In the genomic region with DNA sequence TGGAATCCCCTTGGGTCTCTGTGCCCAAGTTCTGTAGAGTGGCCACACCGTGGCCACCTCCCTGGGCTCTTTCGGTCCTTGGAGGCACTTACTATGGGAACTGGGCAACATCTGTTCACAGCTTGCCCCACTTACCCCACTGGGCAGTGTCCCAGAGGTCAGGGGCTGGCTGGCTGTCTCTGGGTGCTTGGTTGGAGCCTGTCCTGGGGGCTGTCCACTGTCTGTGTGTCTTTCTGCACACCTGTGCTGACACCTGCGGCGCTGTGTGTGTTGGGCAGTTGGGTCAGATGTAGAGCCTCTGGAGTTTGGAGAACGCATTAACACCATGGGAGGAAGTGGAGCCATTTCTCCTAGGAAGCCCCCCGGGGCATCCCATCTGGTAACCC, we compare ENCODE assay signal across 21 cellular contexts. TPM values are rescaled to one million over a fixed set of nuclear protein-coding genes. Genes with fewer than 3 reads are reported as not detected.
A peak's percentile ranks its signal among the peaks of the same experiment; 100 is the strongest.
DNase-seq lines count a peak whose midpoint lies in the region; FAIRE-seq lines count a peak whose summit lies in the region.
"Had no signal": no experiment of that assay in that cellular context is flagged by ENCODE, and none has a peak within 500 bp of the region (broad histone marks: within the 10 kb centered on the region; RNA-seq: fewer than 3 reads in every experiment).

No MANE protein-coding gene starts in this region.

- H3K9me3 Mint-ChIP-seq in activated CD4-positive, alpha-beta T cell treated with anti-CD3 and anti-CD28 coated beads, Interleukin-2, amount 10 ng/mL, durations not matched to agents 7 days and 5 days, result no peaks in the 10 kb centered on the region
- H3K9me3 Mint-ChIP-seq: activated naive CD8-positive, alpha-beta T cell treated with anti-CD3 and anti-CD28 coated beads for 36 hours; CD4-positive, CD25-positive, alpha-beta regulatory T cell had no signal

- DNase-seq in activated CD4-positive, alpha-beta T cell treated with anti-CD3 and anti-CD28 coated beads, Interleukin-2, amount 10 ng/mL, durations not matched to agents 7 days and 5 days, result no peak
- no peak for DNase-seq in activated CD4-positive, alpha-beta T cell treated with anti-CD3 and anti-CD28 coated beads for 4 hours
- peak; percentile 16 for DNase-seq in NCI-H69 (lab: John Stamatoyannopoulos, UW)
- peak; percentile 8 for DNase-seq in iPS-NIHi7 (ENCODE audit: extremely low spot score)
- DNase-seq in retina, result peak; percentile 3
- DNase-seq in frontal cortex (ENCODE audit: low spot score in 2 of 2), result no peak
- no peak for DNase-seq in NCI-H2107 (lab: John Stamatoyannopoulos, UW)
- no peak for DNase-seq in stimulated activated CD4-positive, alpha-beta T cell treated with anti-CD3 and anti-CD28 coated beads, Interleukin-4, amount 100 ng/mL, for 1 hour
- DNase-seq: activated naive CD8-positive, alpha-beta T cell treated with anti-CD3 and anti-CD28 coated beads for 36 hours; CD4-positive, CD25-positive, alpha-beta regulatory T cell; effector CD8-positive, alpha-beta T cell; KG1; left colon; NCI-H1048; NCI-H774; spleen; stimulated activated naive CD4-positive, alpha-beta T cell treated with Interleukin-2 at 50 U/mL for 16 hours had no signal

- H3K36me3 Mint-ChIP-seq in activated CD4-positive, alpha-beta T cell treated with anti-CD3 and anti-CD28 coated beads, Interleukin-2, amount 10 ng/mL, durations not matched to agents 7 days and 5 days (ENCODE audit: low read depth), result no peaks in the 10 kb centered on the region
- H3K36me3 Mint-ChIP-seq: activated naive CD8-positive, alpha-beta T cell treated with anti-CD3 and anti-CD28 coated beads for 36 hours; CD4-positive, CD25-positive, alpha-beta regulatory T cell had no signal

- peaks cover 57% of the 10 kb centered on the region for H3K27me3 Mint-ChIP-seq in activated CD4-positive, alpha-beta T cell treated with anti-CD3 and anti-CD28 coated beads, Interleukin-2, amount 10 ng/mL, durations not matched to agents 7 days and 5 days

- H3K4me3 Mint-ChIP-seq in activated CD4-positive, alpha-beta T cell treated with anti-CD3 and anti-CD28 coated beads, Interleukin-2, amount 10 ng/mL, durations not matched to agents 7 days and 5 days, result peak overlapping the region; percentile 14

- CTCF ChIA-PET in activated CD4-positive, alpha-beta T cell treated with anti-CD3 and anti-CD28 coated beads, Interleukin-2, amount 10 ng/mL, durations not matched to agents 7 days and 5 days (lab: Charles Lee), result interaction anchor here (0.6 to 1.6 kb wide), 5 partner anchors 17 to 72 kb away, joined by 3 to 4 read pairs (median 3); no protein-coding TSS in a partner anchor

- peaks cover 5% of the 10 kb centered on the region for H3K4me1 Mint-ChIP-seq in activated CD4-positive, alpha-beta T cell treated with anti-CD3 and anti-CD28 coated beads, Interleukin-2, amount 10 ng/mL, durations not matched to agents 7 days and 5 days

- no peak for FAIRE-seq in frontal cortex (lab: Jason Lieb, UNC)

- H3K27ac Mint-ChIP-seq in activated CD4-positive, alpha-beta T cell treated with anti-CD3 and anti-CD28 coated beads, Interleukin-2, amount 10 ng/mL, durations not matched to agents 7 days and 5 days, result no peak overlapping the region
- H3K27ac Mint-ChIP-seq: activated naive CD8-positive, alpha-beta T cell treated with anti-CD3 and anti-CD28 coated beads for 36 hours had no signal

- POLR2A ChIA-PET in activated CD4-positive, alpha-beta T cell treated with anti-CD3 and anti-CD28 coated beads, Interleukin-2, amount 10 ng/mL, durations not matched to agents 7 days and 5 days (lab: Charles Lee), result no interaction called here

RNA-seq across cellular contexts. Expression of gene TMEM54, which starts 1.3 kb away (rescaled TPM):
- total RNA-seq in activated CD4-positive, alpha-beta T cell treated with anti-CD3 and anti-CD28 coated beads, Interleukin-2, amount 10 ng/mL, durations not matched to agents 7 days and 5 days, result not detected
- total RNA-seq in frontal cortex, result 2.0 TPM
- total RNA-seq: CD4-positive, CD25-positive, alpha-beta regulatory T cell; mononuclear cell had no signal

RNA-seq across cellular contexts. Expression of gene HPCA, which starts 16.2 kb away (rescaled TPM):
- not detected for total RNA-seq in activated CD4-positive, alpha-beta T cell treated with anti-CD3 and anti-CD28 coated beads, Interleukin-2, amount 10 ng/mL, durations not matched to agents 7 days and 5 days
- 21.6 TPM for total RNA-seq in frontal cortex
- total RNA-seq: cardiac muscle cell; CD4-positive, CD25-positive, alpha-beta regulatory T cell; Daoy; mononuclear cell; vagina had no signal

RNA-seq across cellular contexts. Expression of gene FNDC5, which starts 31.8 kb away (rescaled TPM):
- total RNA-seq in activated CD4-positive, alpha-beta T cell treated with anti-CD3 and anti-CD28 coated beads, Interleukin-2, amount 10 ng/mL, durations not matched to agents 7 days and 5 days, result not detected
- total RNA-seq in frontal cortex, result 15.5 TPM
- total RNA-seq: activated naive CD8-positive, alpha-beta T cell treated with anti-CD3 and anti-CD28 coated beads for 36 hours; CD4-positive, CD25-positive, alpha-beta regulatory T cell; spleen had no signal

Comparison
In these comparisons a context has a peak if more than half of its experiments do, and no peak if none do; other contexts are left out.
1. DNase-seq: peak in NCI-H69 (single experiment), iPS-NIHi7 (single experiment) and retina (single experiment); none in activated CD4-positive, alpha-beta T cell treated with anti-CD3 and anti-CD28 coated beads, Interleukin-2, amount 10 ng/mL, durations not matched to agents 7 days and 5 days (single experiment), activated CD4-positive, alpha-beta T cell treated with anti-CD3 and anti-CD28 coated beads for 4 hours (0 of 2), frontal cortex (0 of 2), NCI-H2107 (single experiment) and stimulated activated CD4-positive, alpha-beta T cell treated with anti-CD3 and anti-CD28 coated beads, Interleukin-4, amount 100 ng/mL, for 1 hour (single experiment).
2. RNA of gene HPCA, which starts 16.2 kb away (total RNA-seq): 21.6 TPM in frontal cortex (single experiment); not detected in activated CD4-positive, alpha-beta T cell treated with anti-CD3 and anti-CD28 coated beads, Interleukin-2, amount 10 ng/mL, durations not matched to agents 7 days and 5 days; every median in the first group is over 10 times any median in the second.
3. RNA of gene FNDC5, which starts 31.8 kb away (total RNA-seq): 15.5 TPM in frontal cortex (single experiment); not detected in activated CD4-positive, alpha-beta T cell treated with anti-CD3 and anti-CD28 coated beads, Interleukin-2, amount 10 ng/mL, durations not matched to agents 7 days and 5 days; every median in the first group is over 10 times any median in the second.